In genomic region chr11:65662802-65663633, GRCh38 we compare ENCODE assay signal across 8 cellular contexts. TPM values are rescaled to one million over a fixed set of nuclear protein-coding genes. Genes with fewer than 3 reads are reported as not detected.
DNase-seq lines count a peak whose midpoint lies in the region; ATAC-seq, FAIRE-seq and TF ChIP-seq lines count a peak whose summit lies in the region.

RELA (minus strand) TSS chr11:65662916; CDS start chr11:65662832, 84 bp downstream.

- no peak within 1 kb of the TSS for H2BK20ac ChIP-seq in H1 (ENCODE audit: low read length)

- no peak within 1 kb of the TSS for H3K4ac ChIP-seq in H1 (replicated peaks; ENCODE audit: insufficient read length, low read depth, low read length)

- peak within 1 kb of the TSS; percentile 71 for H3K18ac ChIP-seq in H1 (ENCODE audit: extremely low read depth, low read length)

- CTCF ChIA-PET in CD8-positive, alpha-beta memory T cell (lab: Charles Lee), result interaction anchor here (0.8 to 2.6 kb wide), 9 partner anchors 10 to 227 kb away, joined by 3 to 9 read pairs (median 3); partner anchors contain the start of genes CCDC85B, MAP3K11 and PCNX3
- CTCF ChIA-PET in H1 (lab: Charles Lee; ENCODE audit: partially characterized antibody), result interaction anchor here (0.8 to 2.7 kb wide), 10 partner anchors 9 to 346 kb away, joined by 3 to 10 read pairs (median 4); partner anchors contain the start of genes FIBP and SIPA1

- no peak within 1 kb of the TSS; the same call in 1 of the 2 replicates for H2BK15ac ChIP-seq in H1 (ENCODE audit: low read length)

- no peak within 1 kb of the TSS for H3K56ac ChIP-seq in H1 (replicated peaks; ENCODE audit: insufficient read length, low read depth, low read length)

- H3K14ac ChIP-seq in H1 (ENCODE audit: insufficient read length), result no peak within 1 kb of the TSS

- peak within 1 kb of the TSS; percentile 97 for H3K4me3 ChIP-seq in CD8-positive, alpha-beta memory T cell (ENCODE audit: low read length)
- H3K4me3 ChIP-seq in H1 (ENCODE audit: extremely low read depth in 1 of 4, insufficient read depth in 2 of 4, low read depth in 3 of 4, low read length in 4 of 4), result peak within 1 kb of the TSS; percentile 81 to 86 (median 84)

- POLR2A ChIA-PET in CD8-positive, alpha-beta memory T cell (lab: Charles Lee), result interaction anchor here (0.6 to 4.1 kb wide), 16 partner anchors 10 to 884 kb away, joined by 3 to 46 read pairs (median 4); partner anchors contain the start of genes AP5B1, FIBP, KAT5 and MALAT1
- POLR2A ChIA-PET in H1 (lab: Charles Lee; ENCODE audit: partially characterized antibody), result interaction anchor here (0.6 to 8.9 kb wide), 14 partner anchors 10 to 386 kb away, joined by 3 to 58 read pairs (median 4); partner anchors contain the start of genes CFL1, GAL3ST3, KAT5 and MUS81

- TF ChIP-seq RAD21 in H1 (IDR thresholded peaks at IDR 0.05 in 1 of 2, conservative IDR thresholded peaks at IDR 0.05 in 1 of 2; ENCODE audit: low read depth in 2 of 2, low read length in 2 of 2), result no peak

- no peak for FAIRE-seq in H1 (lab: Jason Lieb, UNC)

- H3K27me3 ChIP-seq in CD8-positive, alpha-beta memory T cell (ENCODE audit: insufficient read depth, low read length, poor library complexity, severe bottlenecking), result no peaks in the 10 kb centered on the region
- no peaks in the 10 kb centered on the region for H3K27me3 ChIP-seq in H1 (replicated peaks in 1 of 4; ENCODE audit: control insufficient read depth in 3 of 4, extremely low read depth in 1 of 4, insufficient read depth in 3 of 4, low read length in 3 of 4)

- TF ChIP-seq CTCF in H1 (IDR thresholded peaks at IDR 0.05; ENCODE audit: control extremely low read depth in 1 of 3, insufficient read depth in 1 of 3, low read depth in 1 of 3, low read length in 3 of 3), result no peak

- ATAC-seq in GM19438 (IDR thresholded peaks at IDR 0.05; ENCODE audit: low read depth, unreplicated experiment) (peak; percentile 76), HG03571 (IDR thresholded peaks at IDR 0.05; ENCODE audit: unreplicated experiment) (peak; percentile 62)

- H4K91ac ChIP-seq in H1 (replicated peaks; ENCODE audit: insufficient read length, low read length), result peak within 1 kb of the TSS; percentile 89

- peak within 1 kb of the TSS; percentile 88 to 97 (median 90) for H3K4me3 Mint-ChIP-seq in CD8-positive, alpha-beta memory T cell

- peaks cover 22% of the 10 kb centered on the region for H3K4me1 ChIP-seq in CD8-positive, alpha-beta memory T cell (ENCODE audit: insufficient read depth, low read length)
- peaks cover 0 to 5% (median 2%) of the 10 kb centered on the region in 4 experiments; a peak in 4 of 7 replicates for H3K4me1 ChIP-seq in H1 (replicated peaks in 1 of 4; ENCODE audit: control insufficient read depth in 3 of 4, insufficient read depth in 4 of 4, low read length in 3 of 4)

- peak within 1 kb of the TSS; percentile 97 for H3K27ac ChIP-seq in CD8-positive, alpha-beta memory T cell (ENCODE audit: low read depth, low read length)
- H3K27ac ChIP-seq in H1 (ENCODE audit: low read depth, low read length), result peak within 1 kb of the TSS; percentile 71

- H3K9me3 Mint-ChIP-seq in CD8-positive, alpha-beta memory T cell, result no peaks in the 10 kb centered on the region

- H4K8ac ChIP-seq in H1 (ENCODE audit: extremely low read depth, insufficient read depth, low read length), result peak within 1 kb of the TSS; percentile 36; the same call in 1 of the 2 replicates

- no peak within 1 kb of the TSS for H2BK12ac ChIP-seq in H1 (ENCODE audit: low read depth, low read length)

- H3K36me3 ChIP-seq in CD8-positive, alpha-beta memory T cell (ENCODE audit: insufficient read depth, low read length), result peaks cover 35% of the 10 kb centered on the region
- H3K36me3 ChIP-seq in H1 (ENCODE audit: control insufficient read depth in 2 of 4, insufficient read depth in 4 of 4, low read length in 3 of 4), result peaks cover 13 to 25% (median 19%) of the 10 kb centered on the region in 4 experiments

- peaks cover 3% of the 10 kb centered on the region; the same call in 1 of the 2 replicates for H3K79me1 ChIP-seq in H1 (ENCODE audit: low read depth, low read length)

- peak within 1 kb of the TSS; percentile 8 for H4K5ac ChIP-seq in H1 (ENCODE audit: insufficient read length, low read depth, low read length)

- no peaks in the 10 kb centered on the region for H3K27me3 Mint-ChIP-seq in CD8-positive, alpha-beta memory T cell

- H3K4me2 ChIP-seq in H1 (ENCODE audit: insufficient read depth in 1 of 2, low read depth in 2 of 2, low read length in 2 of 2), result peak within 1 kb of the TSS; percentile 68 to 88

- 1% methylated on average over 81 of the region's 91 CpGs; no CpG with 5 or more reads in 1 of the 2 experiments for WGBS in H1 (ENCODE audit: extremely low coverage in 1 of 2, insufficient coverage in 1 of 2, insufficient read length in 1 of 2, insufficient replicate concordance in 2 of 2, low coverage in 1 of 2, low lambda C conversion rate in 2 of 2, missing lambda C conversion rate in 1 of 2), 2 experiments

- peaks cover 11% of the 10 kb centered on the region; the same call in 1 of the 2 replicates for H3K23me2 ChIP-seq in H1 (ENCODE audit: low read depth, low read length)

- peak; percentile 83 to 96 (median 88) for DNase-seq in CD8-positive, alpha-beta memory T cell
- peak; percentile 90 for DNase-seq in NOMO-1 treated with DMSO at 0.1 percent for 48 hours (lab: John Stamatoyannopoulos, UW; ENCODE audit: unreplicated experiment)
- peak; percentile 75 to 92 (median 82) for DNase-seq in activated CD8-positive, alpha-beta memory T cell treated with anti-CD3 and anti-CD28 coated beads for 48 hours (ENCODE audit: low read depth in 2 of 3, low spot score in 2 of 3)
- DNase-seq in H1 (ENCODE audit: low read depth in 1 of 2, low spot score in 2 of 2), result peak in 1 of 2 experiments; percentile 91
- peak; percentile 98 for DNase-seq in mesenteric fat pad (ENCODE audit: low spot score)
- DNase-seq in stimulated activated CD8-positive, alpha-beta memory T cell treated with anti-CD3 and anti-CD28 coated beads, Interleukin-15, amount 100 ng/mL, for 24 hours (ENCODE audit: low read depth), result peak; percentile 71

- H3K9me3 ChIP-seq in CD8-positive, alpha-beta memory T cell (ENCODE audit: low read length), result no peaks in the 10 kb centered on the region
- no peaks in the 10 kb centered on the region for H3K9me3 ChIP-seq in H1 (ENCODE audit: insufficient read depth in 2 of 2, low read depth in 1 of 2, low read length in 1 of 2)

- TF ChIP-seq POLR2A in H1 (IDR thresholded peaks at IDR 0.05; ENCODE audit: control extremely low read depth in 1 of 2, low read depth in 2 of 2, low read length in 2 of 2), result peak in 1 of 2 experiments; percentile 51; a peak in 2 of 3 replicates

- peak within 1 kb of the TSS; percentile 83; the same call in 1 of the 2 replicates for H2BK5ac ChIP-seq in H1 (ENCODE audit: low read depth, low read length)

- no peak within 1 kb of the TSS for H2BK120ac ChIP-seq in H1 (replicated peaks; ENCODE audit: low read depth, low read length)

- no peak within 1 kb of the TSS for H3K23ac ChIP-seq in H1 (ENCODE audit: insufficient read length)

- H3K9ac ChIP-seq in H1 (replicated peaks in 1 of 4; ENCODE audit: extremely low read depth in 1 of 4, low read depth in 3 of 4, low read length in 3 of 4), result peak within 1 kb of the TSS; percentile 59 to 81 (median 67); a peak in 6 of 7 replicates

- H4K20me1 ChIP-seq in H1 (replicated peaks in 1 of 2; ENCODE audit: control insufficient read depth in 1 of 2, insufficient read depth in 2 of 2, low read length in 2 of 2), result no peaks in the 10 kb centered on the region

- H3K79me2 ChIP-seq in H1 (ENCODE audit: control insufficient read depth in 1 of 2, insufficient read depth in 2 of 2, low read length in 2 of 2), result peaks cover 0 to 15% of the 10 kb centered on the region in 2 experiments; a peak in 1 of 4 replicates

- peaks cover 30 to 50% (median 30%) of the 10 kb centered on the region in 3 donors for H3K4me1 Mint-ChIP-seq in CD8-positive, alpha-beta memory T cell

- no peak within 1 kb of the TSS for H2AK5ac ChIP-seq in H1 (ENCODE audit: low read depth, low read length)

- H2AFZ ChIP-seq in H1 (ENCODE audit: low read length), result peak within 1 kb of the TSS; percentile 70

- H3K36me3 Mint-ChIP-seq in CD8-positive, alpha-beta memory T cell, result peaks cover 11 to 45% (median 14%) of the 10 kb centered on the region in 3 donors

- peak within 1 kb of the TSS; percentile 92 to 99 (median 98) for H3K27ac Mint-ChIP-seq in CD8-positive, alpha-beta memory T cell

- peak in 1 of 2 experiments; percentile 66; a peak in 1 of 3 replicates for TF ChIP-seq EP300 in H1 (IDR thresholded peaks at IDR 0.05; ENCODE audit: borderline replicate concordance in 1 of 2, low read depth in 2 of 2, low read length in 2 of 2)

TF ChIP-seq in H1, 55 proteins besides CTCF, POLR2A, EP300 and RAD21 (continues in another document):
- TF ChIP-seq, protein P1, sequence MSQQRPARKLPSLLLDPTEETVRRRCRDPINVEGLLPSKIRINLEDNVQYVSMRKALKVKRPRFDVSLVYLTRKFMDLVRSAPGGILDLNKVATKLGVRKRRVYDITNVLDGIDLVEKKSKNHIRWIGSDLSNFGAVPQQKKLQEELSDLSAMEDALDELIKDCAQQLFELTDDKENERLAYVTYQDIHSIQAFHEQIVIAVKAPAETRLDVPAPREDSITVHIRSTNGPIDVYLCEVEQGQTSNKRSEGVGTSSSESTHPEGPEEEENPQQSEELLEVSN (IDR thresholded peaks at IDR 0.05), result no peak
- TF ChIP-seq TAF1 (IDR thresholded peaks at IDR 0.05; ENCODE audit: low read depth, low read length) (no peak), TAF7 (optimal IDR thresholded peaks at IDR 0.05; ENCODE audit: borderline replicate concordance, low read depth, low read length) (no peak), SP1 (IDR thresholded peaks at IDR 0.05; ENCODE audit: low read depth, low read length) (no peak), SIX5 (IDR thresholded peaks at IDR 0.05; ENCODE audit: low read depth, low read length) (no peak), KDM4A (IDR thresholded peaks at IDR 0.05; ENCODE audit: low read depth, low read length, severe bottlenecking) (peak; percentile 81), CHD2 (IDR thresholded peaks at IDR 0.05; ENCODE audit: low read length) (no peak)
- TF ChIP-seq, protein P2, sequence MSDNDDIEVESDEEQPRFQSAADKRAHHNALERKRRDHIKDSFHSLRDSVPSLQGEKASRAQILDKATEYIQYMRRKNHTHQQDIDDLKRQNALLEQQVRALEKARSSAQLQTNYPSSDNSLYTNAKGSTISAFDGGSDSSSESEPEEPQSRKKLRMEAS (IDR thresholded peaks at IDR 0.05), result peak; percentile 74

RNA-seq across cellular contexts. Expression of gene RELA, which starts in this region (rescaled TPM):
- 10 to 100 TPM; 87.3 to 89.7 TPM for total RNA-seq in CD8-positive, alpha-beta memory T cell
- 76.0 TPM for polyA plus RNA-seq in CD8-positive, alpha-beta memory T cell
- 25.5 and 27.5 TPM in 2 replicates for total RNA-seq in H1 (2021; fragmentation: NEBNext Ultra II Directional; extraction: Animal tissue kit (Norgen Biotek cat#: 25700))
- 21.9 and 28.8 TPM in 2 replicates for polyA plus RNA-seq in H1 (2011; rRNA removed)
- 13.3 TPM for polyA plus RNA-seq in H1 (2011; cell fraction: cytosol; rRNA removed)
- 67.2 TPM for polyA plus RNA-seq in H1 (2011; cell fraction: nucleus; rRNA removed)
- 22.2 to 30.9 TPM (median 25.1 TPM) in 4 replicates for polyA plus RNA-seq in H1 (2012, experiment 1 of 2)
- 24.7 TPM for polyA plus RNA-seq in H1 (2012, experiment 2 of 2)
- 23.9 TPM for polyA plus RNA-seq in H1 (2013, experiment 1 of 2)
- 22.6 TPM for polyA plus RNA-seq in H1 (2013, experiment 2 of 2)
- 20.0 and 30.6 TPM in 2 replicates for polyA minus RNA-seq in H1 (2011; rRNA and poly(A)+ RNA removed)
- polyA minus RNA-seq in H1 (2011; cell fraction: cytosol; rRNA and poly(A)+ RNA removed), result 13.8 TPM
- 29.0 TPM for polyA minus RNA-seq in H1 (2011; cell fraction: nucleus; rRNA and poly(A)+ RNA removed)
- 80.0 TPM for total RNA-seq in mesenteric fat pad
